ENCODE assay signal across 12 cellular contexts in the genomic region with DNA sequence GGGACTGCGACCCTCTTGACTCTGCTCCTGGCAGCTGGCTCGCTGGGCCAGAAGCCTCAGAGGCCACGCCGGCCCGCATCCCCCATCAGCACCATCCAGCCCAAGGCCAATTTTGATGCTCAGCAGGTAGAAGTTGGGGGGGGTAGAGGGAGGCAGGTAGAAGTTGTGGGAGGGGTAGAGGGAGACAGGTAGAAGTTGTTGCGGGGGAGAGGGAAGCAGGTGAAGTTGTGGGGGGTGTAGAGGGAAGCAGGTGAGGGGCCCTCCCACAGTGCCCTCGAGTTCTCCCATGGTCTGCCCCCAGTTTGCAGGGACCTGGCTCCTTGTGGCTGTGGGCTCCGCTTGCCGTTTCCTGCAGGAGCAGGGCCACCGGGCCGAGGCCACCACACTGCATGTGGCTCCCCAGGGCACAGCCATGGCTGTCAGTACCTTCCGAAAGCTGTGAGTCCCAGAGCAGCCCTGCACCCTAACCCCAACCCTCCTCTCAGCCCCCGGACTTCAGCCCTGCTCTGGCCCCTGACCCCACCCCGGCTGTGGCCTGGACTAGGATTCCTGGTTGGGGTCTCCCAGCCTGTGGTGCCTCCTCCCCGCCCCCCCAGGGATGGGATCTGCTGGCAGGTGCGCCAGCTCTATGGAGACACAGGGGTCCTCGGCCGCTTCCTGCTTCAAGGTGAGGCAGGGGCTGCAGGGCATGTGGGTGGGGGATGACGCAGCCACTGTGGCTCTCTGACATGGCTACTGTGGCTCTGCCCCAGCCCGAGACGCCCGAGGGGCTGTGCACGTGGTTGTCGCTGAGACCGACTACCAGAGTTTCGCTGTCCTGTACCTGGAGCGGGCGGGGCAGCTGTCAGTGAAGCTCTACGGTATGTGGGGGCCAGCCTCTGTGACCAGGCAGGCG. TPM values are rescaled to one million over a fixed set of nuclear protein-coding genes. Genes with fewer than 3 reads are reported as not detected.
DNase-seq lines count a peak whose midpoint lies in the region; ATAC-seq and TF ChIP-seq lines count a peak whose summit lies in the region.
"Had no signal": no experiment of that assay in that cellular context is flagged by ENCODE, and none has a peak within 500 bp of the region (broad histone marks: within the 10 kb centered on the region; RNA-seq: fewer than 3 reads in every experiment).

No MANE protein-coding gene starts in this region.

- H3K4me1 ChIP-seq in left lung (peaks cover 13 to 51% of the 10 kb centered on the region in 2 donors), Peyer's patch (peaks cover 0 to 39% (median 11%) of the 10 kb centered on the region in 4 donors)

- H3K36me3 Mint-ChIP-seq in activated CD8-positive, alpha-beta T cell treated with anti-CD3 and anti-CD28 coated beads, Interleukin-2, amount 10 ng/mL, durations not matched to agents 7 days and 5 days (ENCODE audit: low read depth), result peaks cover 18% of the 10 kb centered on the region
- H3K36me3 Mint-ChIP-seq in activated CD8-positive, alpha-beta T cell treated with anti-CD3 and anti-CD28 coated beads for 36 hours (ENCODE audit: low read depth), result peaks cover 16% of the 10 kb centered on the region
- peaks cover 20% of the 10 kb centered on the region for H3K36me3 Mint-ChIP-seq in activated T-helper 2 cell treated with anti-CD3 and anti-CD28 coated beads, Interferon-gamma antibody, Interleukin-2, Interleukin-4, amounts not matched to agents 10 μg/mL and 5 μg/mL and 100 μg/mL, durations not matched to agents 14 hours and 24 hours and 36 hours (ENCODE audit: low read depth)
- H3K36me3 Mint-ChIP-seq: immature natural killer cell had no signal

- peaks cover 21% of the 10 kb centered on the region for H3K4me1 Mint-ChIP-seq in activated CD8-positive, alpha-beta T cell treated with anti-CD3 and anti-CD28 coated beads, Interleukin-2, amount 10 ng/mL, durations not matched to agents 7 days and 5 days (ENCODE audit: low read depth)
- H3K4me1 Mint-ChIP-seq in activated CD8-positive, alpha-beta T cell treated with anti-CD3 and anti-CD28 coated beads for 36 hours (ENCODE audit: low read depth), result peaks cover 14% of the 10 kb centered on the region
- peaks cover 3% of the 10 kb centered on the region for H3K4me1 Mint-ChIP-seq in activated T-helper 2 cell treated with anti-CD3 and anti-CD28 coated beads, Interferon-gamma antibody, Interleukin-2, Interleukin-4, amounts not matched to agents 10 μg/mL and 5 μg/mL and 100 μg/mL, durations not matched to agents 14 hours and 24 hours and 36 hours (ENCODE audit: low read depth)

- H3K4me3 ChIP-seq in left lung, result no peak overlapping the region
- peak overlapping the region in 2 of 4 donors; percentile 23 to 83 for H3K4me3 ChIP-seq in Peyer's patch

- POLR2A ChIA-PET in activated CD8-positive, alpha-beta T cell treated with anti-CD3 and anti-CD28 coated beads, Interleukin-2, amount 10 ng/mL, durations not matched to agents 7 days and 5 days (lab: Charles Lee), result no interaction called here
- POLR2A ChIA-PET in activated CD8-positive, alpha-beta T cell treated with anti-CD3 and anti-CD28 coated beads for 36 hours (lab: Charles Lee), result interaction anchor here (0.7 to 2.2 kb wide), 3 partner anchors 16 to 146 kb away, joined by 3 to 8 read pairs (median 3); no protein-coding TSS in a partner anchor

- intact Hi-C loops in activated CD8-positive, alpha-beta T cell treated with anti-CD3 and anti-CD28 coated beads for 36 hours (cut with micrococcal nuclease), result no loop called here
- intact Hi-C loops in activated T-helper 2 cell treated with anti-CD3 and anti-CD28 coated beads, Interferon-gamma antibody, Interleukin-2, Interleukin-4, amounts not matched to agents 10 μg/mL and 5 μg/mL and 100 μg/mL, durations not matched to agents 14 hours and 24 hours and 36 hours (cut with micrococcal nuclease), result loop anchor here (2.0 kb wide), 3 partner anchors 43 to 97 kb away; partner anchors contain the start of genes PHPT1 and TRAF2
- intact Hi-C loops in left lung (cut with DNase I), result no loop called here

- no peak for ATAC-seq in activated CD8-positive, alpha-beta T cell treated with anti-CD3 and anti-CD28 coated beads, Interleukin-2, amount 10 ng/mL, durations not matched to agents 7 days and 5 days
- ATAC-seq in activated CD8-positive, alpha-beta T cell treated with anti-CD3 and anti-CD28 coated beads for 36 hours, result no peak
- ATAC-seq in left lung (no peak), HG02938 (IDR thresholded peaks at IDR 0.05; ENCODE audit: unreplicated experiment) (no peak)

- peak overlapping the region; percentile 91 for H3K27ac Mint-ChIP-seq in activated CD8-positive, alpha-beta T cell treated with anti-CD3 and anti-CD28 coated beads, Interleukin-2, amount 10 ng/mL, durations not matched to agents 7 days and 5 days
- H3K27ac Mint-ChIP-seq in activated CD8-positive, alpha-beta T cell treated with anti-CD3 and anti-CD28 coated beads for 36 hours, result no peak overlapping the region
- no peak overlapping the region for H3K27ac Mint-ChIP-seq in activated T-helper 2 cell treated with anti-CD3 and anti-CD28 coated beads, Interferon-gamma antibody, Interleukin-2, Interleukin-4, amounts not matched to agents 10 μg/mL and 5 μg/mL and 100 μg/mL, durations not matched to agents 14 hours and 24 hours and 36 hours

- TF ChIP-seq POLR2A in Peyer's patch (IDR thresholded peaks at IDR 0.05), result no peak

- no peaks in the 10 kb centered on the region for H3K27me3 Mint-ChIP-seq in activated CD8-positive, alpha-beta T cell treated with anti-CD3 and anti-CD28 coated beads, Interleukin-2, amount 10 ng/mL, durations not matched to agents 7 days and 5 days (ENCODE audit: low read depth)
- H3K27me3 Mint-ChIP-seq in activated CD8-positive, alpha-beta T cell treated with anti-CD3 and anti-CD28 coated beads for 36 hours, result no peaks in the 10 kb centered on the region
- H3K27me3 Mint-ChIP-seq in activated T-helper 2 cell treated with anti-CD3 and anti-CD28 coated beads, Interferon-gamma antibody, Interleukin-2, Interleukin-4, amounts not matched to agents 10 μg/mL and 5 μg/mL and 100 μg/mL, durations not matched to agents 14 hours and 24 hours and 36 hours (ENCODE audit: low read depth), result no peaks in the 10 kb centered on the region

- CTCF ChIA-PET in activated CD8-positive, alpha-beta T cell treated with anti-CD3 and anti-CD28 coated beads, Interleukin-2, amount 10 ng/mL, durations not matched to agents 7 days and 5 days (lab: Charles Lee), result interaction anchor here (1.5 to 5.5 kb wide), 2 partner anchors 90 to 103 kb away, joined by 5 to 146 read pairs; partner anchors contain the start of gene AJM1
- CTCF ChIA-PET in activated CD8-positive, alpha-beta T cell treated with anti-CD3 and anti-CD28 coated beads for 36 hours (lab: Charles Lee), result interaction anchor here (0.6 to 5.3 kb wide), 3 partner anchors 84 to 89 kb away, joined by 3 to 82 read pairs (median 3); partner anchors contain the start of gene FUT7

- no peaks in the 10 kb centered on the region for H3K9me3 Mint-ChIP-seq in activated CD8-positive, alpha-beta T cell treated with anti-CD3 and anti-CD28 coated beads, Interleukin-2, amount 10 ng/mL, durations not matched to agents 7 days and 5 days (ENCODE audit: insufficient read depth)
- no peaks in the 10 kb centered on the region for H3K9me3 Mint-ChIP-seq in activated CD8-positive, alpha-beta T cell treated with anti-CD3 and anti-CD28 coated beads for 36 hours
- no peaks in the 10 kb centered on the region for H3K9me3 Mint-ChIP-seq in activated T-helper 2 cell treated with anti-CD3 and anti-CD28 coated beads, Interferon-gamma antibody, Interleukin-2, Interleukin-4, amounts not matched to agents 10 μg/mL and 5 μg/mL and 100 μg/mL, durations not matched to agents 14 hours and 24 hours and 36 hours
- H3K9me3 Mint-ChIP-seq: immature natural killer cell had no signal

- H3K36me3 ChIP-seq in left lung (peaks cover 0 to 26% of the 10 kb centered on the region in 2 donors), Peyer's patch (peaks cover 0 to 26% (median 0%) of the 10 kb centered on the region in 3 donors)

- TF ChIP-seq CTCF in activated CD8-positive, alpha-beta T cell treated with anti-CD3 and anti-CD28 coated beads for 36 hours (IDR thresholded peaks at IDR 0.05), result no peak
- TF ChIP-seq CTCF in left lung (IDR thresholded peaks at IDR 0.05) (no peak), Peyer's patch (IDR thresholded peaks at IDR 0.05) (no peak)

- no peak for DNase-seq in activated CD8-positive, alpha-beta T cell treated with anti-CD3 and anti-CD28 coated beads, Interleukin-2, amount 10 ng/mL, durations not matched to agents 7 days and 5 days
- no peak for DNase-seq in activated CD8-positive, alpha-beta T cell treated with anti-CD3 and anti-CD28 coated beads for 36 hours
- no peak for DNase-seq in activated T-helper 2 cell treated with anti-CD3 and anti-CD28 coated beads, Interferon-gamma antibody, Interleukin-2, Interleukin-4, amounts not matched to agents 10 μg/mL and 5 μg/mL and 100 μg/mL, durations not matched to agents 14 hours and 24 hours and 36 hours (ENCODE audit: low spot score)
- DNase-seq in left lung, result peak; percentile 36 to 79
- DNase-seq in substantia nigra (lab: John Stamatoyannopoulos, UW), result no peak
- no peak for DNase-seq in Peyer's patch
- DNase-seq in NAMALWA (ENCODE audit: low spot score), result no peak

- H3K27ac ChIP-seq in left lung (no peak overlapping the region), substantia nigra (ENCODE audit: low read depth, low read length, poor library complexity, severe bottlenecking) (peak overlapping the region; percentile 38), Peyer's patch (peak overlapping the region in 2 of 4 donors; percentile 48 to 94)

- H3K9me3 ChIP-seq in left lung (no peaks in the 10 kb centered on the region), Peyer's patch (no peaks in the 10 kb centered on the region)
- H3K9me3 ChIP-seq: breast epithelium had no signal

- peak overlapping the region; percentile 65 for H3K4me3 Mint-ChIP-seq in activated CD8-positive, alpha-beta T cell treated with anti-CD3 and anti-CD28 coated beads, Interleukin-2, amount 10 ng/mL, durations not matched to agents 7 days and 5 days
- H3K4me3 Mint-ChIP-seq in activated CD8-positive, alpha-beta T cell treated with anti-CD3 and anti-CD28 coated beads for 36 hours, result no peak overlapping the region
- H3K4me3 Mint-ChIP-seq in activated T-helper 2 cell treated with anti-CD3 and anti-CD28 coated beads, Interferon-gamma antibody, Interleukin-2, Interleukin-4, amounts not matched to agents 10 μg/mL and 5 μg/mL and 100 μg/mL, durations not matched to agents 14 hours and 24 hours and 36 hours (ENCODE audit: low read depth), result peak overlapping the region; percentile 54

- H3K27me3 ChIP-seq in left lung (no peaks in the 10 kb centered on the region), Peyer's patch (no peaks in the 10 kb centered on the region)
- H3K27me3 ChIP-seq: breast epithelium had no signal

RNA-seq across cellular contexts. Expression of gene C8G, which starts 0.5 kb away (rescaled TPM):
- 1 to 10 TPM; 1.4 to 1.5 TPM for total RNA-seq in activated CD8-positive, alpha-beta T cell treated with anti-CD3 and anti-CD28 coated beads, Interleukin-2, amount 10 ng/mL, durations not matched to agents 7 days and 5 days
- under 1 TPM in 1 of 2 experiments, not detected in 1; 0.83 TPM for total RNA-seq in activated CD8-positive, alpha-beta T cell treated with anti-CD3 and anti-CD28 coated beads for 36 hours
- 0.76 and 0.89 TPM in 2 replicates for total RNA-seq in activated T-helper 2 cell treated with anti-CD3 and anti-CD28 coated beads, Interferon-gamma antibody, Interleukin-2, Interleukin-4, amounts not matched to agents 10 μg/mL and 5 μg/mL and 100 μg/mL, durations not matched to agents 14 hours and 24 hours and 36 hours
- total RNA-seq in left lung (1 to 10 TPM; 1.2 TPM), Peyer's patch (100 to 1,000 TPM in 1 of 4 donors, 10 to 100 TPM in 2, not detected in 1; 24.9 to 148 (median 66.2) TPM)
- total RNA-seq: breast epithelium, frontal cortex had no signal

RNA-seq across cellular contexts. Expression of gene FBXW5, which starts 1.0 kb away (rescaled TPM):
- total RNA-seq in activated CD8-positive, alpha-beta T cell treated with anti-CD3 and anti-CD28 coated beads, Interleukin-2, amount 10 ng/mL, durations not matched to agents 7 days and 5 days, result 100 to 1,000 TPM; 103 to 104 TPM
- total RNA-seq in activated CD8-positive, alpha-beta T cell treated with anti-CD3 and anti-CD28 coated beads for 36 hours, result 10 to 100 TPM; 53.4 to 54.0 TPM
- total RNA-seq in activated T-helper 2 cell treated with anti-CD3 and anti-CD28 coated beads, Interferon-gamma antibody, Interleukin-2, Interleukin-4, amounts not matched to agents 10 μg/mL and 5 μg/mL and 100 μg/mL, durations not matched to agents 14 hours and 24 hours and 36 hours, result 94.4 and 95.9 TPM in 2 replicates
- 100 to 1,000 TPM in 1 of 2 donors, 10 to 100 TPM in 1; 98.5 to 111 TPM for total RNA-seq in left lung
- 100 to 1,000 TPM; 247 to 470 (median 336) TPM for total RNA-seq in Peyer's patch

RNA-seq across cellular contexts. Expression of gene LCN12, which starts 6.5 kb away (rescaled TPM):
- total RNA-seq in activated CD8-positive, alpha-beta T cell treated with anti-CD3 and anti-CD28 coated beads, Interleukin-2, amount 10 ng/mL, durations not matched to agents 7 days and 5 days, result 1 to 10 TPM; 1.0 to 1.7 TPM
- total RNA-seq in activated CD8-positive, alpha-beta T cell treated with anti-CD3 and anti-CD28 coated beads for 36 hours, result 1 to 10 TPM; 1.3 to 2.1 TPM
- 2.0 and 2.1 TPM in 2 replicates for total RNA-seq in activated T-helper 2 cell treated with anti-CD3 and anti-CD28 coated beads, Interferon-gamma antibody, Interleukin-2, Interleukin-4, amounts not matched to agents 10 μg/mL and 5 μg/mL and 100 μg/mL, durations not matched to agents 14 hours and 24 hours and 36 hours
- total RNA-seq in left lung (1 to 10 TPM; 2.1 to 4.5 TPM), Peyer's patch (1 to 10 TPM in 3 of 4 donors, not detected in 1; 1.8 to 8.7 (median 7.9) TPM)
- total RNA-seq: frontal cortex, HT1080 had no signal

RNA-seq across cellular contexts. Expression of gene PTGDS, which starts 31.7 kb away (rescaled TPM):
- 1 to 10 TPM; 1.2 to 1.4 TPM for total RNA-seq in activated CD8-positive, alpha-beta T cell treated with anti-CD3 and anti-CD28 coated beads, Interleukin-2, amount 10 ng/mL, durations not matched to agents 7 days and 5 days
- not detected for total RNA-seq in activated CD8-positive, alpha-beta T cell treated with anti-CD3 and anti-CD28 coated beads for 36 hours
- not detected in 2 replicates for total RNA-seq in activated T-helper 2 cell treated with anti-CD3 and anti-CD28 coated beads, Interferon-gamma antibody, Interleukin-2, Interleukin-4, amounts not matched to agents 10 μg/mL and 5 μg/mL and 100 μg/mL, durations not matched to agents 14 hours and 24 hours and 36 hours
- 100 to 1,000 TPM; 133 to 137 TPM for total RNA-seq in left lung
- total RNA-seq in Peyer's patch, result 10 to 100 TPM in 2 of 4 donors, 1 to 10 TPM in 2; 1.2 to 21.5 (median 7.8) TPM
- total RNA-seq: HT1080 had no signal

RNA-seq across cellular contexts. Expression of gene LCNL1, which starts 37.2 kb away (rescaled TPM):
- total RNA-seq in activated CD8-positive, alpha-beta T cell treated with anti-CD3 and anti-CD28 coated beads, Interleukin-2, amount 10 ng/mL, durations not matched to agents 7 days and 5 days, result not detected
- not detected for total RNA-seq in activated CD8-positive, alpha-beta T cell treated with anti-CD3 and anti-CD28 coated beads for 36 hours
- not detected in 2 replicates for total RNA-seq in activated T-helper 2 cell treated with anti-CD3 and anti-CD28 coated beads, Interferon-gamma antibody, Interleukin-2, Interleukin-4, amounts not matched to agents 10 μg/mL and 5 μg/mL and 100 μg/mL, durations not matched to agents 14 hours and 24 hours and 36 hours
- total RNA-seq in left lung, result 1 to 10 TPM; 2.0 to 2.3 TPM
- total RNA-seq in Peyer's patch, result under 1 TPM in 2 of 4 donors, not detected in 2; 0.28 to 0.83 TPM
- total RNA-seq: HT1080 had no signal

Comparison
In these comparisons a context has a peak if more than half of its experiments do, and no peak if none do; other contexts are left out.
1. DNase-seq: peak in left lung (2 of 2); none in activated CD8-positive, alpha-beta T cell treated with anti-CD3 and anti-CD28 coated beads, Interleukin-2, amount 10 ng/mL, durations not matched to agents 7 days and 5 days (single experiment), activated CD8-positive, alpha-beta T cell treated with anti-CD3 and anti-CD28 coated beads for 36 hours (single experiment), activated T-helper 2 cell treated with anti-CD3 and anti-CD28 coated beads, Interferon-gamma antibody, Interleukin-2, Interleukin-4, amounts not matched to agents 10 μg/mL and 5 μg/mL and 100 μg/mL, durations not matched to agents 14 hours and 24 hours and 36 hours (single experiment), substantia nigra (0 of 49), Peyer's patch (0 of 3) and NAMALWA (single experiment).